ENCODE assay signal across 8 cellular contexts in the genomic region with DNA sequence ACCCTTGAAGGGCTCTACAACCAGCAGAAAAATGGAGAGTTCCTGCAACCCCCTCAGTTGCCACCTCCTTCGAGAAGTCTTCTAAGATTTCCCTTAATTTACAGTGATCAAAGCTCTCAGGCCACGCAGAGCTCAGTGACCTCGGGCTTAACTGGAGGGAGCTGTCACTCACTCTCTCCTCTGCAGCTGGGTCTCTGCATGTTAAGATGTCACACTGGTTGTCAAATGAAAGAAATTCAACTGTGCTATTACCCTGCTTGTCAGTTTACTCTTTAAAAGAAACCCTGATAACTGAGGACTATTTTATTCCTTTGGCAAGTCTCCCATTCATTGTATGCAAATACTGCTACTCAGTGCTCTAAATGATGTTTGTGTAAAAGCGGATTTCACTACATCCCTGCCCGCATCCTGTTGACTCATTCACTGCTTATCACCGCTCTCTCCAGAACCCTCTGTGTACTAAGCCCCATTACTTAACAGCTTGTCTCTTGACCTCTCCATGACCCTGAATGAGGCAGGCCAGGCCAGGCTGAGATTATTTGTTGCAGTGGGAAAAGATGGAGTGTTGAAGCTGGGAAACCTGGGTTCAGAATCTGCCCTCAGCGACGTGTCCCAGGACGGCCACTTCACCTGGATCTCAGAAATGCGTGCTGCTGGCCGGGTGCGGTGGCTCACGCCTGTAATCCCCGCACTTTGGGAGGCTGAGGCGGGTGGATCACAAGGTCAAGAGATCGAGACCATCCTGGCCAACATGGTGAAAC. TPM values are rescaled to one million over a fixed set of nuclear protein-coding genes. Genes with fewer than 3 reads are reported as not detected.
DNase-seq lines count a peak whose midpoint lies in the region; ATAC-seq, FAIRE-seq and TF ChIP-seq lines count a peak whose summit lies in the region.

No MANE protein-coding gene starts in this region.

- peaks cover 23 to 31% of the 10 kb centered on the region in 2 donors for H3K36me3 Mint-ChIP-seq in CD4-positive, alpha-beta memory T cell
- peaks cover 60% of the 10 kb centered on the region for H3K36me3 Mint-ChIP-seq in activated naive CD8-positive, alpha-beta T cell treated with anti-CD3 and anti-CD28 coated beads, Interleukin-2, amount 50 U/mL, for 24 hours (ENCODE audit: low read depth)
- peaks cover 4 to 6% (median 5%) of the 10 kb centered on the region in 3 donors for H3K36me3 Mint-ChIP-seq in immature natural killer cell

- H3K9me3 ChIP-seq in CD4-positive, alpha-beta memory T cell (ENCODE audit: control insufficient read depth in 1 of 2, low read length in 2 of 2), result no peaks in the 10 kb centered on the region

- H3K4me1 Mint-ChIP-seq in CD4-positive, alpha-beta memory T cell, result peaks cover 28 to 85% (median 54%) of the 10 kb centered on the region in 4 donors
- H3K4me1 Mint-ChIP-seq in activated naive CD8-positive, alpha-beta T cell treated with anti-CD3 and anti-CD28 coated beads, Interleukin-2, amount 50 U/mL, for 24 hours, result peaks cover 68% of the 10 kb centered on the region
- peaks cover 82 to 89% of the 10 kb centered on the region in 2 donors for H3K4me1 Mint-ChIP-seq in immature natural killer cell

- ATAC-seq in HG03442 (IDR thresholded peaks at IDR 0.05; ENCODE audit: unreplicated experiment) (peak; percentile 71), HG03571 (IDR thresholded peaks at IDR 0.05; ENCODE audit: unreplicated experiment) (no peak)
- ATAC-seq in activated naive CD8-positive, alpha-beta T cell treated with anti-CD3 and anti-CD28 coated beads, Interleukin-2, amount 50 U/mL, for 24 hours, result peak; percentile 96

- no peaks in the 10 kb centered on the region for H3K36me3 ChIP-seq in CD4-positive, alpha-beta memory T cell (ENCODE audit: insufficient read depth, low read length)

- peaks cover 51% of the 10 kb centered on the region for H3K4me1 ChIP-seq in CD4-positive, alpha-beta memory T cell (ENCODE audit: insufficient read depth, low read length)

- H3K4me3 ChIP-seq in CD4-positive, alpha-beta memory T cell (ENCODE audit: low read length in 2 of 2), result no peak overlapping the region

- no peak for FAIRE-seq in GM12892 (lab: Jason Lieb, UNC)

- peak overlapping the region in 7 of 8 donors; percentile 59 to 81 (median 68) for H3K4me3 Mint-ChIP-seq in CD4-positive, alpha-beta memory T cell
- peak overlapping the region; percentile 47 for H3K4me3 Mint-ChIP-seq in activated naive CD8-positive, alpha-beta T cell treated with anti-CD3 and anti-CD28 coated beads, Interleukin-2, amount 50 U/mL, for 24 hours
- H3K4me3 Mint-ChIP-seq in immature natural killer cell, result peak overlapping the region; percentile 65 to 85 (median 79)

- CTCF ChIA-PET in CD4-positive, alpha-beta memory T cell (lab: Charles Lee; ENCODE audit: partially characterized antibody), result interaction anchor here (0.7 to 10.1 kb wide), 6 partner anchors 14 to 218 kb away, joined by 3 to 196 read pairs (median 4); partner anchors contain the start of gene DHRS3

- no peaks in the 10 kb centered on the region for H3K27me3 Mint-ChIP-seq in CD4-positive, alpha-beta memory T cell
- H3K27me3 Mint-ChIP-seq in activated naive CD8-positive, alpha-beta T cell treated with anti-CD3 and anti-CD28 coated beads, Interleukin-2, amount 50 U/mL, for 24 hours, result no peaks in the 10 kb centered on the region
- peaks cover 2 to 5% (median 4%) of the 10 kb centered on the region in 3 donors for H3K27me3 Mint-ChIP-seq in immature natural killer cell (ENCODE audit: low read depth in 3 of 3)

- POLR2A ChIA-PET in CD4-positive, alpha-beta memory T cell (lab: Charles Lee; ENCODE audit: partially characterized antibody), result interaction anchor here (0.6 to 13.6 kb wide), 15 partner anchors 12 to 696 kb away, joined by 3 to 327 read pairs (median 4); partner anchors contain the start of genes DHRS3 and MIIP

- H3K9me3 Mint-ChIP-seq in CD4-positive, alpha-beta memory T cell, result peaks cover 0 to 6% (median 0%) of the 10 kb centered on the region in 8 donors
- no peaks in the 10 kb centered on the region for H3K9me3 Mint-ChIP-seq in activated naive CD8-positive, alpha-beta T cell treated with anti-CD3 and anti-CD28 coated beads, Interleukin-2, amount 50 U/mL, for 24 hours
- H3K9me3 Mint-ChIP-seq in immature natural killer cell, result no peaks in the 10 kb centered on the region

- no peaks in the 10 kb centered on the region for H3K27me3 ChIP-seq in CD4-positive, alpha-beta memory T cell (ENCODE audit: insufficient read depth, low read length)

- peak overlapping the region; percentile 27 for H3K27ac ChIP-seq in CD4-positive, alpha-beta memory T cell (ENCODE audit: low read depth, low read length)

- peak; percentile 70 to 91 (median 76) for DNase-seq in CD4-positive, alpha-beta memory T cell
- DNase-seq in SW480 (ENCODE audit: low spot score), result peak; percentile 98
- peak; percentile 64 for DNase-seq in activated naive CD8-positive, alpha-beta T cell treated with anti-CD3 and anti-CD28 coated beads, Interleukin-2, amount 50 U/mL, for 24 hours
- DNase-seq in immature natural killer cell, result peak; percentile 72 to 81 (median 75)
- peak; percentile 24 to 73 for DNase-seq in stimulated activated CD4-positive, alpha-beta T cell treated with anti-CD3 and anti-CD28 coated beads, Interleukin-4, amount 100 ng/mL, for 4 hours
- DNase-seq in GM12892 (ENCODE audit: insufficient read length), result no peak

- intact Hi-C loops in CD4-positive, alpha-beta memory T cell (cut with micrococcal nuclease), result loop anchor here (1.0 kb wide), 1 partner anchor 13 kb away; no protein-coding TSS in a partner anchor

- no peak for TF ChIP-seq POLR2A in GM12892 (IDR thresholded peaks at IDR 0.05; ENCODE audit: low read depth, low read length)

- peak overlapping the region; percentile 57 to 96 (median 91) for H3K27ac Mint-ChIP-seq in CD4-positive, alpha-beta memory T cell
- H3K27ac Mint-ChIP-seq in activated naive CD8-positive, alpha-beta T cell treated with anti-CD3 and anti-CD28 coated beads, Interleukin-2, amount 50 U/mL, for 24 hours, result peak overlapping the region; percentile 79
- peak overlapping the region; percentile 83 to 95 (median 88) for H3K27ac Mint-ChIP-seq in immature natural killer cell

RNA-seq across cellular contexts. Expression of gene DHRS3, which starts 13.7 kb away (rescaled TPM):
- total RNA-seq in CD4-positive, alpha-beta memory T cell, result 10 to 100 TPM; 87.4 to 91.8 TPM
- 10 to 100 TPM; 30.1 to 40.5 TPM for polyA plus RNA-seq in CD4-positive, alpha-beta memory T cell
- 100 to 1,000 TPM in 1 of 3 donors, 10 to 100 TPM in 2; 70.3 to 116 (median 74.3) TPM for polyA plus RNA-seq in immature natural killer cell
- 0.64 TPM for polyA plus RNA-seq in GM12892 (2012; ENCODE audit: missing spikeins)

RNA-seq across cellular contexts. Expression of gene AADACL4, which starts 39.6 kb away (rescaled TPM):
- not detected for total RNA-seq in CD4-positive, alpha-beta memory T cell
- not detected for polyA plus RNA-seq in CD4-positive, alpha-beta memory T cell
- not detected for polyA plus RNA-seq in immature natural killer cell
- not detected for polyA plus RNA-seq in GM12892 (2012; ENCODE audit: missing spikeins)
